Comparison of ENCODE assay signal across 18 cellular contexts in genomic region chr1:241598234-241598633, GRCh38. TPM values are rescaled to one million over a fixed set of nuclear protein-coding genes. Genes with fewer than 3 reads are reported as not detected.
DNase-seq lines count a peak whose midpoint lies in the region; ATAC-seq, FAIRE-seq and TF ChIP-seq lines count a peak whose summit lies in the region.
"Had no signal": no experiment of that assay in that cellular context is flagged by ENCODE, and none has a peak within 500 bp of the region (broad histone marks: within the 10 kb centered on the region; RNA-seq: fewer than 3 reads in every experiment).

No MANE protein-coding gene starts in this region.

- peak; percentile 43 for FAIRE-seq in GM12891 (lab: Jason Lieb, UNC)

- H3K4me1 ChIP-seq in foreskin keratinocyte: peaks cover 5% of the 10 kb centered on the region
- no peaks in the 10 kb centered on the region for H3K4me1 ChIP-seq in Peyer's patch
- H3K4me1 ChIP-seq: right lobe of liver had no signal

- TF ChIP-seq POLR2A in GM12891 (IDR thresholded peaks at IDR 0.05; ENCODE audit: low read depth, low read length): no peak
- no peak for TF ChIP-seq POLR2A in Peyer's patch (IDR thresholded peaks at IDR 0.05)

- H3K27me3 ChIP-seq in foreskin keratinocyte: no peaks in the 10 kb centered on the region
- H3K27me3 ChIP-seq in Peyer's patch: no peaks in the 10 kb centered on the region
- H3K27me3 ChIP-seq: right lobe of liver had no signal

- no peaks in the 10 kb centered on the region for H3K36me3 ChIP-seq in Peyer's patch
- H3K36me3 ChIP-seq: thoracic aorta had no signal

- no peak for TF ChIP-seq CTCF in foreskin keratinocyte (conservative IDR thresholded peaks at IDR 0.05)
- TF ChIP-seq CTCF in Peyer's patch (IDR thresholded peaks at IDR 0.05): no peak

- H3K4me3 ChIP-seq in Peyer's patch: no peak overlapping the region
- H3K4me3 ChIP-seq: right lobe of liver, thoracic aorta had no signal

- no peak for DNase-seq in GM12891 (ENCODE audit: insufficient read length, low spot score)
- DNase-seq in foreskin keratinocyte: no peak
- no peak for DNase-seq in AG08395 (ENCODE audit: low spot score)
- no peak for DNase-seq in Peyer's patch
- DNase-seq: activated CD4-positive, alpha-beta T cell treated with anti-CD3 and anti-CD28 coated beads, Interleukin-2, amount 50 U/mL, for 1 hour; activated naive CD8-positive, alpha-beta T cell treated with anti-CD3 and anti-CD28 coated beads, Interleukin-2, amount 10 ng/mL, durations not matched to agents 7 days and 5 days; C1 segment of cervical spinal cord; DMS53; IMR-90; OCI-M1; right lobe of liver had no signal

- ATAC-seq in GM21360 (IDR thresholded peaks at IDR 0.05; ENCODE audit: unreplicated experiment) (peak; percentile 36), HG03159 (IDR thresholded peaks at IDR 0.05; ENCODE audit: unreplicated experiment) (peak; percentile 33), foreskin keratinocyte (peak; percentile 35), GM19455 (IDR thresholded peaks at IDR 0.05; ENCODE audit: unreplicated experiment) (no peak), esophagus mucosa (no peak)
- ATAC-seq: right lobe of liver had no signal

- H3K9me3 ChIP-seq in Peyer's patch: no peaks in the 10 kb centered on the region
- H3K9me3 ChIP-seq: right lobe of liver, thoracic aorta had no signal

- H3K27ac ChIP-seq in foreskin keratinocyte (no peak overlapping the region), Peyer's patch (no peak overlapping the region)
- H3K27ac ChIP-seq: right lobe of liver, thoracic aorta had no signal

TF ChIP-seq in GM12891, 5 proteins besides CTCF, POLR2A, EP300 and RAD21:
- no peak for TF ChIP-seq POLR2AphosphoS5 (IDR thresholded peaks at IDR 0.05; ENCODE audit: low read depth, low read length)
- TF ChIP-seq PAX5 (IDR thresholded peaks at IDR 0.05; ENCODE audit: insufficient read depth, low read length, severe bottlenecking): peak; percentile 3

RNA-seq across cellular contexts. Expression of gene CHML, which starts 41.9 kb away (rescaled TPM):
- 4.2 TPM for polyA plus RNA-seq in GM12891 (2012; ENCODE audit: low read depth, missing spikeins)
- total RNA-seq in foreskin keratinocyte (14.1 and 17.5 TPM in 2 replicates), esophagus mucosa (4.1 TPM), Peyer's patch (10 to 100 TPM in 1 of 4 donors, 1 to 10 TPM in 3; 6.6 to 11.0 (median 9.1) TPM)
- 1.9 and 2.5 TPM in 2 replicates for polyA plus RNA-seq in foreskin keratinocyte

RNA-seq across cellular contexts. Expression of gene OPN3, which starts 41.9 kb away (rescaled TPM):
- polyA plus RNA-seq in GM12891 (2012; ENCODE audit: low read depth, missing spikeins): 6.5 TPM
- 35.7 and 36.7 TPM in 2 replicates for total RNA-seq in foreskin keratinocyte
- 23.3 and 28.6 TPM in 2 replicates for polyA plus RNA-seq in foreskin keratinocyte
- 11.0 TPM for total RNA-seq in esophagus mucosa
- 10 to 100 TPM; 17.3 to 23.1 (median 20.9) TPM for total RNA-seq in Peyer's patch

RNA-seq across cellular contexts. Expression of gene WDR64, which starts 53.8 kb away (rescaled TPM):
- polyA plus RNA-seq in GM12891 (2012; ENCODE audit: low read depth, missing spikeins): not detected
- total RNA-seq in foreskin keratinocyte (not detected in 2 replicates), esophagus mucosa (not detected), Peyer's patch (not detected)
- not detected in 2 replicates for polyA plus RNA-seq in foreskin keratinocyte
- total RNA-seq: IMR-90, kidney epithelial cell, NCI-H460, thoracic aorta had no signal
- polyA plus RNA-seq: IMR-90 had no signal

Comparison
In these comparisons a context has a peak if more than half of its experiments do, and no peak if none do; other contexts are left out.
1. ATAC-seq: peak in GM21360 (single experiment), HG03159 (single experiment) and foreskin keratinocyte (single experiment); none in GM19455 (single experiment) and esophagus mucosa (single experiment).